In the genomic region with DNA sequence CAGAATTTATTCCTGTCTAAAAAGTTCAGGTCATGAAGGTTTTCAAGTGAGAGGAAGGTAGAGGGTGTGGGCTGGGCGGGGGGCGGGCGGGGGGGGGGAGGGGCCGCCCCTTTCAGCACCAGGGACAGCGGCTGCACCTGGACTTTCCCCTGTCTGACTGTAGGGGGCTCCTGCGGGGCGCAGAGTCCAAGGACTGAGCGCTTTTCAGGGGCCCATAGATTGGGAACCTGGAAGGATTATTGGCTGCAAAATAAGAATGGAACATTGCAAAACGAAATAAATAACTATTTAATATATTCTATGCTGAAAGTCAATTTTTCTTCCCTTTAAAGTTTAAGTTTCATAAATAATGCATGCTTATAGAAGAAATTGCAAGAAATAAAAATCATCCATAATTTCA, we compare ENCODE assay signal across 8 cellular contexts. TPM values are rescaled to one million over a fixed set of nuclear protein-coding genes. Genes with fewer than 3 reads are reported as not detected.
DNase-seq lines count a peak whose midpoint lies in the region; ATAC-seq, FAIRE-seq and TF ChIP-seq lines count a peak whose summit lies in the region.

No MANE protein-coding gene starts in this region.

- peak; percentile 36 for TF ChIP-seq CTCF in activated CD8-positive, alpha-beta T cell treated with anti-CD3 and anti-CD28 coated beads for 36 hours (IDR thresholded peaks at IDR 0.05)
- peak; percentile 66 for TF ChIP-seq CTCF in HepG2 (CRISPR knock-in tag; IDR thresholded peaks at IDR 0.05)

- H3K4me1 ChIP-seq in HepG2 (ENCODE audit: insufficient read depth, low read length) = peaks cover 32% of the 10 kb centered on the region

- H3K79me2 ChIP-seq in HepG2 (ENCODE audit: insufficient read depth, low read length) = no peaks in the 10 kb centered on the region

- TF ChIP-seq POLR2A in HepG2 (IDR thresholded peaks at IDR 0.05; ENCODE audit: insufficient read depth in 1 of 2, low read depth in 2 of 2, low read length in 2 of 2) = no peak

- peak; percentile 76 for TF ChIP-seq RAD21 in HepG2 (CRISPR knock-in tag; IDR thresholded peaks at IDR 0.05)

- peaks cover 20% of the 10 kb centered on the region for H3K27me3 Mint-ChIP-seq in activated CD8-positive, alpha-beta T cell treated with anti-CD3 and anti-CD28 coated beads for 36 hours

- DNase-seq in ELF-1 (ENCODE audit: low read depth, low spot score) = peak; percentile 4
- DNase-seq in HuH-7.5 (ENCODE audit: low spot score) = peak; percentile 49
- peak; percentile 9 for DNase-seq in activated CD8-positive, alpha-beta T cell treated with anti-CD3 and anti-CD28 coated beads for 36 hours
- peak; percentile 27 for DNase-seq in HepG2 (ENCODE audit: low spot score)
- no peak for DNase-seq in NCI-H2029 treated with DMSO at 0.1 percent for 48 hours (lab: John Stamatoyannopoulos, UW)
- no peak for DNase-seq in medulla oblongata (ENCODE audit: extremely low spot score)
- DNase-seq in RCC 7860 (ENCODE audit: low spot score) = no peak
- DNase-seq in DMS79 (lab: John Stamatoyannopoulos, UW) = no peak

- no peaks in the 10 kb centered on the region for H3K36me3 Mint-ChIP-seq in activated CD8-positive, alpha-beta T cell treated with anti-CD3 and anti-CD28 coated beads for 36 hours (ENCODE audit: low read depth)

- no peaks in the 10 kb centered on the region for H3K36me3 ChIP-seq in HepG2 (replicated peaks in 1 of 2; ENCODE audit: control insufficient read depth in 1 of 2, insufficient read depth in 2 of 2, low read length in 2 of 2)

- no peak for ATAC-seq in activated CD8-positive, alpha-beta T cell treated with anti-CD3 and anti-CD28 coated beads for 36 hours
- peak; percentile 27; the same call in 2 of the 3 replicates for ATAC-seq in HepG2

- peaks cover 4% of the 10 kb centered on the region; the same call in 1 of the 2 replicates for H4K20me1 ChIP-seq in HepG2 (ENCODE audit: insufficient read depth, low read length)

- in situ Hi-C loops in HepG2 (cut with HindIII; ENCODE audit: extremely low pct_ligation_motif_present, low pct_unique_long_range_greater_than_20kb) = loop anchor here (25.0 kb wide), 1 partner anchor 530 kb away; a partner anchor contains a TSS

- H3K4me1 Mint-ChIP-seq in activated CD8-positive, alpha-beta T cell treated with anti-CD3 and anti-CD28 coated beads for 36 hours (ENCODE audit: low read depth) = peaks cover 2% of the 10 kb centered on the region

- CTCF ChIA-PET in activated CD8-positive, alpha-beta T cell treated with anti-CD3 and anti-CD28 coated beads for 36 hours (lab: Charles Lee) = interaction anchor here (0.7 to 1.2 kb wide), 2 partner anchors 9 to 269 kb away, joined by 3 to 4 read pairs; no protein-coding TSS in a partner anchor
- CTCF ChIA-PET in HepG2 (lab: Yijun Ruan, JAX; ENCODE audit: low intra/inter-chr PET ratio, low total read pairs) = interaction anchor here (1.1 to 4.5 kb wide), 4 partner anchors 127 to 551 kb away, joined by 3 to 48 read pairs (median 5); no protein-coding TSS in a partner anchor

- H3K4me3 ChIP-seq in HepG2 (replicated peaks in 1 of 3; ENCODE audit: insufficient read depth in 1 of 3, low read depth in 2 of 3, low read length in 3 of 3) = no peak overlapping the region

- no peak overlapping the region for H3K4me3 Mint-ChIP-seq in activated CD8-positive, alpha-beta T cell treated with anti-CD3 and anti-CD28 coated beads for 36 hours

- H3K4me2 ChIP-seq in HepG2 (ENCODE audit: low read depth, low read length) = no peak overlapping the region

- H3K9ac ChIP-seq in HepG2 (ENCODE audit: insufficient read depth, low read depth, low read length) = no peak overlapping the region

- no peaks in the 10 kb centered on the region for H3K9me3 ChIP-seq in HepG2 (ENCODE audit: low read length)

- H2AFZ ChIP-seq in HepG2 (ENCODE audit: low read length) = no peak overlapping the region

- intact Hi-C loops in activated CD8-positive, alpha-beta T cell treated with anti-CD3 and anti-CD28 coated beads for 36 hours (cut with micrococcal nuclease) = loop anchor here (10.0 kb wide), 1 partner anchor 233 kb away; no protein-coding TSS in a partner anchor
- intact Hi-C loops in HepG2 (cut with micrococcal nuclease; ENCODE audit: unreplicated experiment) = loop anchor here (1.0 to 10.0 kb wide), 4 partner anchors 40 to 553 kb away; a partner anchor contains a TSS

- no TSS peak for BruUV-seq in HepG2 (replicated peaks; lab: Mats Ljungman, UMichigan)

- FAIRE-seq in HepG2 (lab: Jason Lieb, UNC) = no peak
- no peak for FAIRE-seq in RCC 7860 (lab: Jason Lieb, UNC)

- WGBS in HepG2 (ENCODE audit: low lambda C conversion rate) = 0% methylated on average over 8 of the region's 9 CpGs

- H3K27ac ChIP-seq in HepG2 (ENCODE audit: extremely low read length, insufficient read depth, low read length) = no peak overlapping the region

- POLR2A ChIA-PET in activated CD8-positive, alpha-beta T cell treated with anti-CD3 and anti-CD28 coated beads for 36 hours (lab: Charles Lee) = interaction anchor here (1.4 kb wide), 1 partner anchor 35 kb away, joined by 3 read pairs; no protein-coding TSS in a partner anchor
- POLR2A ChIA-PET in HepG2 (lab: Yijun Ruan, JAX) = no interaction called here

- no peaks in the 10 kb centered on the region for H3K27me3 ChIP-seq in HepG2 (ENCODE audit: control insufficient read depth in 1 of 2, insufficient read depth in 2 of 2, low read length in 2 of 2)

- no peak for TF ChIP-seq EP300 in HepG2 (IDR thresholded peaks at IDR 0.05; ENCODE audit: low read depth in 2 of 2, low read length in 2 of 2)
- TF ChIP-seq EP300 in HepG2 (CRISPR knock-in tag; IDR thresholded peaks at IDR 0.05; ENCODE audit: borderline replicate concordance) = no peak

- no peaks in the 10 kb centered on the region for H3K9me3 Mint-ChIP-seq in activated CD8-positive, alpha-beta T cell treated with anti-CD3 and anti-CD28 coated beads for 36 hours

- no peak overlapping the region for H3K27ac Mint-ChIP-seq in activated CD8-positive, alpha-beta T cell treated with anti-CD3 and anti-CD28 coated beads for 36 hours

RNA-seq across cellular contexts. Expression of a gene that starts 8.9 kb away (rescaled TPM):
- under 1 TPM; 0.16 TPM for total RNA-seq in activated CD8-positive, alpha-beta T cell treated with anti-CD3 and anti-CD28 coated beads for 36 hours
- total RNA-seq in HepG2 (2016; rRNA removed; fragmentation: Illumina TruSeq; extraction: Trizol) = 5.6 and 17.8 TPM in 2 replicates
- total RNA-seq in HepG2 (2016; cell fraction: cytosol; rRNA removed; fragmentation: Illumina TruSeq; extraction: Trizol; ENCODE audit: low read depth) = 1.5 and 1.8 TPM in 2 replicates
- 5.2 and 19.4 TPM in 2 replicates for total RNA-seq in HepG2 (2016; cell fraction: insoluble cytoplasmic fraction; rRNA removed; fragmentation: Illumina TruSeq; extraction: Trizol)
- 3.3 and 3.5 TPM in 2 replicates for total RNA-seq in HepG2 (2016; cell fraction: membrane; rRNA removed; fragmentation: Illumina TruSeq; extraction: Trizol)
- 31.5 and 33.3 TPM in 2 replicates for total RNA-seq in HepG2 (2016; cell fraction: nucleus; rRNA removed; fragmentation: Illumina TruSeq; extraction: Trizol)
- polyA plus RNA-seq in HepG2 (2011; rRNA removed) = 22.8 and 36.6 TPM in 2 replicates
- 8.9 and 9.0 TPM in 2 replicates for polyA plus RNA-seq in HepG2 (2011; cell fraction: cytosol; rRNA removed)
- polyA plus RNA-seq in HepG2 (2011; cell fraction: nucleus; rRNA removed) = 112 and 139 TPM in 2 replicates
- 18.0 and 18.4 TPM in 2 replicates for polyA plus RNA-seq in HepG2 (2012)
- 0.71 and 0.78 TPM in 2 replicates for polyA plus RNA-seq in HepG2 (2016; cell fraction: cytosol; fragmentation: Illumina TruSeq; extraction: Trizol; ENCODE audit: low read depth)
- polyA plus RNA-seq in HepG2 (2016; cell fraction: insoluble cytoplasmic fraction; fragmentation: Illumina TruSeq; extraction: Trizol; ENCODE audit: low read depth) = 3.8 and 5.7 TPM in 2 replicates
- 1.4 and 1.6 TPM in 2 replicates for polyA plus RNA-seq in HepG2 (2016; cell fraction: membrane; fragmentation: Illumina TruSeq; extraction: Trizol; ENCODE audit: low read depth)
- 55.9 and 57.1 TPM in 2 replicates for polyA plus RNA-seq in HepG2 (2016; cell fraction: nucleus; fragmentation: Illumina TruSeq; extraction: Trizol; ENCODE audit: insufficient read depth, low read depth)
- 4.2 and 53.5 TPM in 2 replicates for polyA minus RNA-seq in HepG2 (2011; rRNA and poly(A)+ RNA removed; ENCODE audit: low replicate concordance)
- polyA minus RNA-seq in HepG2 (2011; cell fraction: cytosol; rRNA and poly(A)+ RNA removed) = 6.2 and 7.0 TPM in 2 replicates
- 92.7 and 137 TPM in 2 replicates for polyA minus RNA-seq in HepG2 (2011; cell fraction: nucleus; rRNA and poly(A)+ RNA removed)

RNA-seq across cellular contexts. Expression of a gene that starts 16.8 kb away (rescaled TPM):
- total RNA-seq in activated CD8-positive, alpha-beta T cell treated with anti-CD3 and anti-CD28 coated beads for 36 hours = not detected
- total RNA-seq in HepG2 (2016; rRNA removed; fragmentation: Illumina TruSeq; extraction: Trizol) = not detected in 2 replicates
- total RNA-seq in HepG2 (2016; cell fraction: cytosol; rRNA removed; fragmentation: Illumina TruSeq; extraction: Trizol; ENCODE audit: low read depth) = not detected in 2 replicates
- not detected in 2 replicates for total RNA-seq in HepG2 (2016; cell fraction: insoluble cytoplasmic fraction; rRNA removed; fragmentation: Illumina TruSeq; extraction: Trizol)
- not detected in 2 replicates for total RNA-seq in HepG2 (2016; cell fraction: membrane; rRNA removed; fragmentation: Illumina TruSeq; extraction: Trizol)
- not detected in 2 replicates for total RNA-seq in HepG2 (2016; cell fraction: nucleus; rRNA removed; fragmentation: Illumina TruSeq; extraction: Trizol)
- polyA plus RNA-seq in HepG2 (2011; rRNA removed) = not detected in 2 replicates
- polyA plus RNA-seq in HepG2 (2011; cell fraction: cytosol; rRNA removed) = not detected in 2 replicates
- not detected in 2 replicates for polyA plus RNA-seq in HepG2 (2011; cell fraction: nucleus; rRNA removed)
- polyA plus RNA-seq in HepG2 (2012) = not detected in 2 replicates
- not detected in 2 replicates for polyA plus RNA-seq in HepG2 (2016; cell fraction: cytosol; fragmentation: Illumina TruSeq; extraction: Trizol; ENCODE audit: low read depth)
- not detected in 2 replicates for polyA plus RNA-seq in HepG2 (2016; cell fraction: insoluble cytoplasmic fraction; fragmentation: Illumina TruSeq; extraction: Trizol; ENCODE audit: low read depth)
- not detected in 2 replicates for polyA plus RNA-seq in HepG2 (2016; cell fraction: membrane; fragmentation: Illumina TruSeq; extraction: Trizol; ENCODE audit: low read depth)
- not detected in 2 replicates for polyA plus RNA-seq in HepG2 (2016; cell fraction: nucleus; fragmentation: Illumina TruSeq; extraction: Trizol; ENCODE audit: insufficient read depth, low read depth)
- polyA minus RNA-seq in HepG2 (2011; rRNA and poly(A)+ RNA removed; ENCODE audit: low replicate concordance) = not detected in 2 replicates
- not detected in 2 replicates for polyA minus RNA-seq in HepG2 (2011; cell fraction: cytosol; rRNA and poly(A)+ RNA removed)
- polyA minus RNA-seq in HepG2 (2011; cell fraction: nucleus; rRNA and poly(A)+ RNA removed) = not detected in 2 replicates

RNA-seq across cellular contexts. Expression of a gene that starts 41.1 kb away (rescaled TPM):
- not detected for total RNA-seq in activated CD8-positive, alpha-beta T cell treated with anti-CD3 and anti-CD28 coated beads for 36 hours
- total RNA-seq in HepG2 (2016; rRNA removed; fragmentation: Illumina TruSeq; extraction: Trizol) = 7.2 and 30.8 TPM in 2 replicates
- total RNA-seq in HepG2 (2016; cell fraction: cytosol; rRNA removed; fragmentation: Illumina TruSeq; extraction: Trizol; ENCODE audit: low read depth) = 7.6 and 8.4 TPM in 2 replicates
- 8.4 and 31.2 TPM in 2 replicates for total RNA-seq in HepG2 (2016; cell fraction: insoluble cytoplasmic fraction; rRNA removed; fragmentation: Illumina TruSeq; extraction: Trizol)
- 7.5 and 8.0 TPM in 2 replicates for total RNA-seq in HepG2 (2016; cell fraction: membrane; rRNA removed; fragmentation: Illumina TruSeq; extraction: Trizol)
- 58.4 and 69.5 TPM in 2 replicates for total RNA-seq in HepG2 (2016; cell fraction: nucleus; rRNA removed; fragmentation: Illumina TruSeq; extraction: Trizol)
- polyA plus RNA-seq in HepG2 (2011; rRNA removed) = 29.9 and 47.3 TPM in 2 replicates
- polyA plus RNA-seq in HepG2 (2011; cell fraction: cytosol; rRNA removed) = 17.8 and 24.8 TPM in 2 replicates
- 265 and 292 TPM in 2 replicates for polyA plus RNA-seq in HepG2 (2011; cell fraction: nucleus; rRNA removed)
- polyA plus RNA-seq in HepG2 (2012) = 24.1 and 32.2 TPM in 2 replicates
- polyA plus RNA-seq in HepG2 (2016; cell fraction: cytosol; fragmentation: Illumina TruSeq; extraction: Trizol; ENCODE audit: low read depth) = 5.0 and 5.2 TPM in 2 replicates
- polyA plus RNA-seq in HepG2 (2016; cell fraction: insoluble cytoplasmic fraction; fragmentation: Illumina TruSeq; extraction: Trizol; ENCODE audit: low read depth) = 7.9 and 8.8 TPM in 2 replicates
- polyA plus RNA-seq in HepG2 (2016; cell fraction: membrane; fragmentation: Illumina TruSeq; extraction: Trizol; ENCODE audit: low read depth) = 6.3 and 6.8 TPM in 2 replicates
- polyA plus RNA-seq in HepG2 (2016; cell fraction: nucleus; fragmentation: Illumina TruSeq; extraction: Trizol; ENCODE audit: insufficient read depth, low read depth) = 110 and 117 TPM in 2 replicates
- polyA minus RNA-seq in HepG2 (2011; rRNA and poly(A)+ RNA removed; ENCODE audit: low replicate concordance) = 30.7 and 43.0 TPM in 2 replicates
- 11.0 and 11.8 TPM in 2 replicates for polyA minus RNA-seq in HepG2 (2011; cell fraction: cytosol; rRNA and poly(A)+ RNA removed)
- polyA minus RNA-seq in HepG2 (2011; cell fraction: nucleus; rRNA and poly(A)+ RNA removed) = 81.9 and 132 TPM in 2 replicates

Comparison
In these comparisons a context has a peak if more than half of its experiments do, and no peak if none do; other contexts are left out.
1. DNase-seq: peak in ELF-1 (single experiment), HuH-7.5 (single experiment), activated CD8-positive, alpha-beta T cell treated with anti-CD3 and anti-CD28 coated beads for 36 hours (single experiment) and HepG2 (single experiment); none in NCI-H2029 treated with DMSO at 0.1 percent for 48 hours (single experiment), medulla oblongata (single experiment), RCC 7860 (single experiment) and DMS79 (single experiment).
2. RNA of a gene that starts 41.1 kb away (total RNA-seq): 7.2 to 69.5 TPM in HepG2; not detected in activated CD8-positive, alpha-beta T cell treated with anti-CD3 and anti-CD28 coated beads for 36 hours; every median in the first group is over 4 times any median in the second.